16 cellular contexts compared by ENCODE assay signal in genomic region chr12:124361074-124361965, GRCh38.
DNase-seq lines count a peak whose midpoint lies in the region; ATAC-seq and TF ChIP-seq lines count a peak whose summit lies in the region.
"Had no signal": no experiment of that assay in that cellular context is flagged by ENCODE, and none has a peak within 500 bp of the region (broad histone marks: within the 10 kb centered on the region; RNA-seq: fewer than 3 reads in every experiment).

No MANE protein-coding gene starts in this region.

- no peak for ATAC-seq in HG03045 (IDR thresholded peaks at IDR 0.05; ENCODE audit: unreplicated experiment)
- ATAC-seq: GM23338 had no signal

- peaks cover 16 to 78% (median 33%) of the 10 kb centered on the region in 3 donors for H3K4me1 ChIP-seq in esophagus squamous epithelium
- H3K4me1 ChIP-seq in sigmoid colon, result peaks cover 0 to 56% (median 38%) of the 10 kb centered on the region in 4 donors

- H3K36me3 Mint-ChIP-seq in HFFc6 (ENCODE audit: low read depth), result peaks cover 31% of the 10 kb centered on the region
- H3K36me3 Mint-ChIP-seq: activated naive CD8-positive, alpha-beta T cell; IgD-negative memory B cell had no signal

- H3K27me3 Mint-ChIP-seq in HFFc6 (ENCODE audit: insufficient read depth), result peaks cover 7% of the 10 kb centered on the region
- H3K27me3 Mint-ChIP-seq: activated naive CD8-positive, alpha-beta T cell; IgD-negative memory B cell had no signal

- H3K27me3 ChIP-seq in esophagus squamous epithelium (no peaks in the 10 kb centered on the region), sigmoid colon (no peaks in the 10 kb centered on the region)

- TF ChIP-seq CTCF in HFFc6 (IDR thresholded peaks at IDR 0.05) (no peak), esophagus squamous epithelium (IDR thresholded peaks at IDR 0.05) (no peak), sigmoid colon (IDR thresholded peaks at IDR 0.05) (no peak)

- H3K27ac ChIP-seq in angular gyrus (ENCODE audit: low read depth, low read length), result peak overlapping the region; percentile 17
- peak overlapping the region in 3 of 4 donors; percentile 19 to 57 (median 44) for H3K27ac ChIP-seq in esophagus squamous epithelium
- peak overlapping the region; percentile 70 to 89 (median 76) for H3K27ac ChIP-seq in sigmoid colon

- H3K9me3 ChIP-seq in esophagus squamous epithelium (no peaks in the 10 kb centered on the region), sigmoid colon (no peaks in the 10 kb centered on the region)

- no peak for TF ChIP-seq POLR2A in esophagus squamous epithelium (IDR thresholded peaks at IDR 0.05)
- TF ChIP-seq POLR2A in sigmoid colon (IDR thresholded peaks at IDR 0.05), result no peak

- H3K4me3 ChIP-seq in esophagus squamous epithelium (no peak overlapping the region), sigmoid colon (no peak overlapping the region)
- H3K4me3 ChIP-seq: GM23338, smooth muscle cell had no signal

- intact Hi-C loops in esophagus squamous epithelium (cut with DNase I) (no loop called here), sigmoid colon (cut with DNase I) (no loop called here)

- 59 to 72% methylated on average over 9 of the region's 21 CpGs for WGBS in esophagus squamous epithelium, 2 donors
- 70 to 89% methylated on average over 21 of the region's 21 CpGs for WGBS in sigmoid colon, 2 donors

- H3K4me3 Mint-ChIP-seq in HFFc6, result no peak overlapping the region
- H3K4me3 Mint-ChIP-seq: activated naive CD8-positive, alpha-beta T cell; GM23338; T-helper 1 cell treated with Interleukin-12 subunit alpha and Interleukin-12 subunit beta and Interleukin-4 antibody, amounts not matched to agents 30 μg/mL and 1 μg/mL, for 36 hours had no signal

- no peaks in the 10 kb centered on the region for H3K4me1 Mint-ChIP-seq in HFFc6 (ENCODE audit: low read depth)
- H3K4me1 Mint-ChIP-seq: GM23338 had no signal

- H3K9me3 Mint-ChIP-seq in HFFc6, result no peaks in the 10 kb centered on the region
- H3K9me3 Mint-ChIP-seq: GM23338; IgD-negative memory B cell; T-helper 1 cell treated with Interleukin-12 subunit alpha and Interleukin-12 subunit beta and Interleukin-4 antibody, amounts not matched to agents 30 μg/mL and 1 μg/mL, for 36 hours had no signal

- peaks cover 10 to 99% (median 12%) of the 10 kb centered on the region in 3 donors for H3K36me3 ChIP-seq in esophagus squamous epithelium
- peaks cover 0 to 56% (median 26%) of the 10 kb centered on the region in 4 donors for H3K36me3 ChIP-seq in sigmoid colon

- TF ChIP-seq EP300 in sigmoid colon (IDR thresholded peaks at IDR 0.05), result no peak

- H3K27ac Mint-ChIP-seq in HFFc6, result peak overlapping the region; percentile 24
- H3K27ac Mint-ChIP-seq: activated naive CD8-positive, alpha-beta T cell; T-helper 1 cell treated with Interleukin-12 subunit alpha and Interleukin-12 subunit beta and Interleukin-4 antibody, amounts not matched to agents 30 μg/mL and 1 μg/mL, for 36 hours had no signal

- no peak for DNase-seq in HFFc6
- DNase-seq in esophagus squamous epithelium (lab: John Stamatoyannopoulos, UW), result no peak
- no peak for DNase-seq in sigmoid colon
- no peak for DNase-seq in midbrain (lab: John Stamatoyannopoulos, UW)
- no peak for DNase-seq in RKO (ENCODE audit: low spot score)
- DNase-seq in middle frontal gyrus (ENCODE audit: extremely low spot score, low spot score), result no peak
- DNase-seq: activated CD8-positive, alpha-beta memory T cell treated with anti-CD3 and anti-CD28 coated beads, Interleukin-2, amount 50 U/mL, for 4 hours; NCI-H1048; stimulated activated naive CD4-positive, alpha-beta T cell had no signal

Comparison
In these comparisons a context has a peak if more than half of its experiments do, and no peak if none do; other contexts are left out.
1. H3K27ac ChIP-seq: peak in every context shown above with its lines; median percentile 76 in sigmoid colon; 44 in esophagus squamous epithelium; 17 in angular gyrus.